8 cellular contexts compared by ENCODE assay signal in genomic region chr15:84598993-84599392, GRCh38. TPM values are rescaled to one million over a fixed set of nuclear protein-coding genes. Genes with fewer than 3 reads are reported as not detected.
DNase-seq lines count a peak whose midpoint lies in the region; ATAC-seq, FAIRE-seq and TF ChIP-seq lines count a peak whose summit lies in the region.

No MANE protein-coding gene starts in this region.

- H3K36me3 ChIP-seq in HEK293 (ENCODE audit: control insufficient read depth in 2 of 2, insufficient read depth in 1 of 2, low read length in 2 of 2), result peaks cover 0 to 5% of the 10 kb centered on the region in 2 experiments; a peak in 2 of 3 replicates
- no peaks in the 10 kb centered on the region for H3K36me3 ChIP-seq in Peyer's patch
- H3K36me3 ChIP-seq in bronchial epithelial cell (ENCODE audit: control insufficient read depth, insufficient read depth, low read length), result no peaks in the 10 kb centered on the region
- H3K36me3 ChIP-seq in mesendoderm (ENCODE audit: control insufficient read depth, insufficient read depth, low read length), result no peaks in the 10 kb centered on the region

- TF ChIP-seq CTCF in HEK293 (tag by site-specific recombination; IDR thresholded peaks at IDR 0.05) (peak; percentile 22; the same call in 1 of the 2 replicates), Peyer's patch (IDR thresholded peaks at IDR 0.05) (peak; percentile 28 to 65 (median 55)), bronchial epithelial cell (IDR thresholded peaks at IDR 0.05; ENCODE audit: insufficient read depth, low read length, severe bottlenecking) (peak; percentile 60)

- peaks cover 4% of the 10 kb centered on the region for H3K79me1 ChIP-seq in mesendoderm (ENCODE audit: low read length)

- H3K4me1 ChIP-seq in HEK293 (ENCODE audit: control insufficient read depth, insufficient read depth, low read length) (peaks cover 16% of the 10 kb centered on the region; the same call in 1 of the 2 replicates), Peyer's patch (peaks cover 0 to 20% (median 3%) of the 10 kb centered on the region in 4 donors), mesendoderm (ENCODE audit: control insufficient read depth, low read depth, low read length) (no peaks in the 10 kb centered on the region)

- in situ Hi-C loops in Caki2 (cut with HindIII; ENCODE audit: low pct_unique_long_range_greater_than_20kb, low sequenced_read_pairs), result no loop called here

- H3K27me3 ChIP-seq in Peyer's patch (no peaks in the 10 kb centered on the region), bronchial epithelial cell (ENCODE audit: control insufficient read depth, insufficient read depth, low read length) (no peaks in the 10 kb centered on the region), mesendoderm (ENCODE audit: insufficient read depth, low read length, poor library complexity) (no peaks in the 10 kb centered on the region)

- H3K4me3 ChIP-seq in HEK293 (ENCODE audit: low read depth, low read length) (no peak overlapping the region), Peyer's patch (no peak overlapping the region), bronchial epithelial cell (ENCODE audit: low read depth, low read length) (no peak overlapping the region), mesendoderm (ENCODE audit: low read length) (no peak overlapping the region)

- no peak overlapping the region for H3K4me2 ChIP-seq in mesendoderm (ENCODE audit: low read length)

- no peak overlapping the region for H4K8ac ChIP-seq in mesendoderm (ENCODE audit: low read depth, low read length)

- peaks cover 7% of the 10 kb centered on the region for H3K79me2 ChIP-seq in mesendoderm (ENCODE audit: control insufficient read depth, insufficient read depth, low read length)

- POLR2A ChIA-PET in HEK293 (lab: Yijun Ruan, JAX), result interaction anchor here (0.6 kb wide), 1 partner anchor 46 kb away, joined by 3 read pairs; no protein-coding TSS in a partner anchor

- H4K5ac ChIP-seq in mesendoderm (ENCODE audit: low read length), result no peak overlapping the region

- DNase-seq in Caki2 (ENCODE audit: low read depth) (peak; percentile 26), Peyer's patch (peak in 2 of 3 donors; percentile 36 to 60), bronchial epithelial cell (ENCODE audit: low read depth) (peak; percentile 48), mesendoderm (peak; percentile 75), HPDE6-E6E7 (ENCODE audit: extremely low spot score) (no peak)

- no peak overlapping the region for H2BK120ac ChIP-seq in mesendoderm (ENCODE audit: low read depth, low read length)

- H3K9ac ChIP-seq in mesendoderm (ENCODE audit: low read length), result no peak overlapping the region

- H3K56ac ChIP-seq in mesendoderm (ENCODE audit: low read length), result no peak overlapping the region

- CTCF ChIA-PET in HEK293 (lab: Yijun Ruan, JAX), result interaction anchor here (0.6 to 3.8 kb wide), 54 partner anchors 10 to 1006 kb away, joined by 3 to 29 read pairs (median 4); partner anchors contain the start of gene WDR73

- no peak for TF ChIP-seq POLR2A in Peyer's patch (IDR thresholded peaks at IDR 0.05)

- no CpG with 5 or more reads among the region's 1 CpG for WGBS in mesendoderm (ENCODE audit: extremely low coverage, insufficient coverage, low lambda C conversion rate)

- no peak overlapping the region for H3K4ac ChIP-seq in mesendoderm (ENCODE audit: low read depth, low read length)

- no peak overlapping the region for H2BK15ac ChIP-seq in mesendoderm (replicated peaks; ENCODE audit: low read depth)

- H3K9me3 ChIP-seq in HEK293 (ENCODE audit: control insufficient read depth, insufficient read depth, low read depth, low read length) (no peaks in the 10 kb centered on the region), Peyer's patch (no peaks in the 10 kb centered on the region)

- no peak overlapping the region for H3K18ac ChIP-seq in mesendoderm (ENCODE audit: low read length)

- no peak overlapping the region for H2AK5ac ChIP-seq in mesendoderm (ENCODE audit: low read length)

- no peak overlapping the region for H3K23ac ChIP-seq in mesendoderm (ENCODE audit: low read length)

- no peak overlapping the region for H3K27ac ChIP-seq in HEK293 (ENCODE audit: extremely low read depth, low read depth, low read length)
- H3K27ac ChIP-seq in Peyer's patch, result peak overlapping the region; percentile 61 to 73 (median 70)
- H3K27ac ChIP-seq in mesendoderm (ENCODE audit: low read depth, low read length), result no peak overlapping the region

- no peak for ATAC-seq in GM21526 (IDR thresholded peaks at IDR 0.05; ENCODE audit: low FRiP score, unreplicated experiment)
- ATAC-seq in HG03280 (IDR thresholded peaks at IDR 0.05; ENCODE audit: unreplicated experiment), result no peak

- H2BK5ac ChIP-seq in mesendoderm (ENCODE audit: low read length), result no peak overlapping the region

- no peak for FAIRE-seq in bronchial epithelial cell (lab: Jason Lieb, UNC)

TF ChIP-seq in HEK293, 187 proteins besides CTCF, POLR2A, EP300 and RAD21:
- peak; percentile 69 for TF ChIP-seq ZNF654 (tag by site-specific recombination; IDR thresholded peaks at IDR 0.05; ENCODE audit: low read depth)
- no peak for TF ChIP-seq YY2 (tag by site-specific recombination; IDR thresholded peaks at IDR 0.05)
- TF ChIP-seq ZFP37 (tag by site-specific recombination; IDR thresholded peaks at IDR 0.05), result 0 out of 2 replicates have a peak, but pooled peaks have one; percentile 42

RNA-seq across cellular contexts. Expression of gene ZSCAN2, which starts 1.8 kb away (rescaled TPM):
- 11.0 and 15.9 TPM in 2 replicates for total RNA-seq in Caki2 (2014; rRNA removed; shearing (Covaris generic); ENCODE audit: low replicate concordance)
- total RNA-seq in Peyer's patch, result 10 to 100 TPM in 2 of 4 donors, 1 to 10 TPM in 2; 4.4 to 22.3 (median 10.2) TPM
- total RNA-seq in bronchial epithelial cell, result 4.7 and 7.4 TPM in 2 replicates
- 17.3 TPM for polyA plus RNA-seq in mesendoderm (2013, experiment 1 of 2)
- polyA plus RNA-seq in mesendoderm (2013, experiment 2 of 2), result 16.7 TPM

RNA-seq across cellular contexts. Expression of gene WDR73, which starts 55.1 kb away (rescaled TPM):
- total RNA-seq in Caki2 (2014; rRNA removed; shearing (Covaris generic); ENCODE audit: low replicate concordance), result 14.2 and 23.1 TPM in 2 replicates
- total RNA-seq in Peyer's patch (10 to 100 TPM; 17.0 to 53.6 (median 29.8) TPM), bronchial epithelial cell (24.0 and 31.0 TPM in 2 replicates)
- 18.0 TPM for polyA plus RNA-seq in mesendoderm (2013, experiment 1 of 2)
- 17.9 TPM for polyA plus RNA-seq in mesendoderm (2013, experiment 2 of 2)

RNA-seq across cellular contexts. Expression of gene NMB, which starts 59.0 kb away (rescaled TPM):
- 12.6 and 29.7 TPM in 2 replicates for total RNA-seq in Caki2 (2014; rRNA removed; shearing (Covaris generic); ENCODE audit: low replicate concordance)
- 1 to 10 TPM in 3 of 4 donors, not detected in 1; 1.6 to 2.8 (median 2.7) TPM for total RNA-seq in Peyer's patch
- total RNA-seq in bronchial epithelial cell, result 1.1 and 1.5 TPM in 2 replicates
- polyA plus RNA-seq in mesendoderm (2013, experiment 1 of 2), result 7.9 TPM
- polyA plus RNA-seq in mesendoderm (2013, experiment 2 of 2), result 8.2 TPM

Comparison
In these comparisons a context has a peak if more than half of its experiments do, and no peak if none do; other contexts are left out.
1. H3K27ac ChIP-seq: peak in Peyer's patch (4 of 4); none in HEK293 (single experiment) and mesendoderm (single experiment).
2. Peak in every context shown above with its lines, with median percentiles within 50 percentile points of each other: CTCF ChIP-seq.